Comparison of ENCODE assay signal across 8 cellular contexts in the genomic region with DNA sequence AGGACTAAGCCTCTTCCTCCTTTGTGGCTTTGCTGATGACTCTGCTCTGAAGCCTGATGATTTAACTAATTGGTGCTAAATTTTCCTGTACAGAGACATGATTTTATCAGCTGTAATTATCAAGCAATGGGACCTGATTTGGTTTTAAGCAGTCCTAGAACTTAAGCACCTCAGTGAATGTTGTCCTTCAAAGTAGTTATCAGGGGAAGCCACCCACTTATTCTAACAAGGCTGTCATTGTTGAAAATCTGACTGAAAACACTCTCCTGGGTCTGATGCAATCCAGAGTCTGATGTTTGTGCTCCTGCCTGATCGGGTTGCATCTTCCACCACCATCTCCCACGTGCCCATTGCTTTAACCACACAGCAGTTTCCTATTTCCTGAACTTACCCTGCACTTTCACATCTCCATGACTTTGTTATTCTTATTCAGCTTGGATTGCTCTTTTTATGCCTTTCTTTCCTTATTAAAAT. TPM values are rescaled to one million over a fixed set of nuclear protein-coding genes. Genes with fewer than 3 reads are reported as not detected.
A peak's percentile ranks its signal among the peaks of the same experiment; 100 is the strongest.
DNase-seq lines count a peak whose midpoint lies in the region; ATAC-seq and TF ChIP-seq lines count a peak whose summit lies in the region.

No MANE protein-coding gene starts in this region.

- DNase-seq in CD1c-positive myeloid dendritic cell (ENCODE audit: extremely low spot score) (peak; percentile 80), GM20000 (ENCODE audit: low spot score) (peak; percentile 36), NOMO-1 treated with DMSO at 0.1 percent for 48 hours (lab: John Stamatoyannopoulos, UW; ENCODE audit: unreplicated experiment) (peak; percentile 94), adipocyte (ENCODE audit: low read depth) (peak; percentile 86), myocyte (ENCODE audit: low read depth) (peak; percentile 77), D341Med (ENCODE audit: low spot score) (no peak), NCI-H446 treated with DMSO at 0.1 percent for 48 hours (lab: John Stamatoyannopoulos, UW) (no peak)

- no peaks in the 10 kb centered on the region for H3K9me3 ChIP-seq in adipocyte (ENCODE audit: control insufficient read depth, low read length)

- no peaks in the 10 kb centered on the region for H3K36me3 ChIP-seq in adipocyte (ENCODE audit: control insufficient read depth, insufficient read depth, low read length, severe bottlenecking)

- H3K4me3 ChIP-seq in adipocyte (ENCODE audit: low read length) = no peak overlapping the region

- peaks cover 5% of the 10 kb centered on the region for H3K27me3 ChIP-seq in adipocyte (replicated peaks; ENCODE audit: control insufficient read depth, insufficient read depth, low read length)

- TF ChIP-seq CTCF in GM20000 (IDR thresholded peaks at IDR 0.05; ENCODE audit: extremely low read depth, missing control alignments) = no peak

- peaks cover 10% of the 10 kb centered on the region for H3K4me1 ChIP-seq in adipocyte (ENCODE audit: control insufficient read depth, insufficient read depth, low read length)

- H3K9ac ChIP-seq in adipocyte (ENCODE audit: low read length) = no peak overlapping the region

- ATAC-seq in HG03460 (IDR thresholded peaks at IDR 0.05; ENCODE audit: unreplicated experiment) = no peak

RNA-seq across cellular contexts. Expression of gene S1PR1, which starts 54.8 kb away (rescaled TPM):
- 2.5 and 2.9 TPM in 2 replicates for total RNA-seq in myocyte
- polyA plus RNA-seq in myocyte (2012) = 1.1 TPM

Comparison
In these comparisons a context has a peak if more than half of its experiments do, and no peak if none do; other contexts are left out.
1. DNase-seq: peak in CD1c-positive myeloid dendritic cell (single experiment), GM20000 (single experiment), NOMO-1 treated with DMSO at 0.1 percent for 48 hours (single experiment), adipocyte (single experiment) and myocyte (single experiment); none in D341Med (single experiment) and NCI-H446 treated with DMSO at 0.1 percent for 48 hours (single experiment).